ENCODE assay signal across 14 cellular contexts in the genomic region with DNA sequence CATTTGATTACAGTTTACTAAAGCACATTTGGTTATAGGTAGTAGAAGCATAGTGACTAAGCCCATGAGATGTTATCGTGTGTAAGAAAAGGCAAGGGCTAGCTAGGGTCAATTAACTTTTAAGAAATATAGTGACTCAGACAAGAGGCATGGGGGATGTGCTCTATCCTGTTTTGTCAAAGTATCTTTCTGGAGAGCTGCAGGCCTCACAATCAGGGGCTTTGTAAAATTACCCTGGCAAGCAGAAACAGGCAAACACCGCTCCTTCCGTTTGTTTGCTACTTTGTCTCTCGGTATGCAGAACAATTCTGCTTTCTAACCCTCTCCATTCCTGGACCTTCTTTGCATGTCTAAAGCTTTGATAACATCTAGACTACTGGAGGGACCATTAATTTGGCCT. TPM values are rescaled to one million over a fixed set of nuclear protein-coding genes. Genes with fewer than 3 reads are reported as not detected.
DNase-seq lines count a peak whose midpoint lies in the region; FAIRE-seq and TF ChIP-seq lines count a peak whose summit lies in the region.
"Had no signal": no experiment of that assay in that cellular context is flagged by ENCODE, and none has a peak within 500 bp of the region (broad histone marks: within the 10 kb centered on the region; RNA-seq: fewer than 3 reads in every experiment).

No MANE protein-coding gene starts in this region.

- 96% methylated on average over 4 of the region's 4 CpGs for WGBS in thymus
- 86 to 90% (median 89%) methylated on average over 4 of the region's 4 CpGs for WGBS in small intestine, 3 donors

- DNase-seq in SIG-M5 treated with dmso at 0.1 percent for 504 hours (lab: John Stamatoyannopoulos, UW; ENCODE audit: unreplicated experiment): peak; percentile 2
- no peak for DNase-seq in SIG-M5 (lab: John Stamatoyannopoulos, UW)
- peak; percentile 72 for DNase-seq in brain microvascular endothelial cell
- peak; percentile 71 for DNase-seq in iris pigment epithelial cell (ENCODE audit: low read depth)
- no peak for DNase-seq in activated CD4-positive, alpha-beta T cell treated with anti-CD3 and anti-CD28 coated beads for 4 hours
- no peak for DNase-seq in small intestine
- no peak for DNase-seq in DMS153 treated with DMSO at 0.1 percent for 48 hours (lab: John Stamatoyannopoulos, UW; ENCODE audit: unreplicated experiment)
- DNase-seq: activated T-cell treated with anti-CD3 and anti-CD28 coated beads, Interleukin-2, amount 50 U/mL, for 48 hours; naive B cell; NCI-H774; T-helper 9 cell had no signal

- in situ Hi-C loops in brain microvascular endothelial cell (cut with HindIII; ENCODE audit: low pct_ligation_motif_present, low sequenced_read_pairs): no loop called here

- FAIRE-seq in small intestine (lab: Jason Lieb, UNC): no peak

- TF ChIP-seq CTCF in brain microvascular endothelial cell (IDR thresholded peaks at IDR 0.05; ENCODE audit: low read depth, low read length, missing control alignments): no peak

- H3K27me3 ChIP-seq in brain microvascular endothelial cell (replicated peaks): no peaks in the 10 kb centered on the region
- no peaks in the 10 kb centered on the region for H3K27me3 ChIP-seq in thymus (ENCODE audit: control insufficient read depth, insufficient read depth)
- H3K27me3 ChIP-seq in small intestine (ENCODE audit: control insufficient read depth in 2 of 2, insufficient read depth in 2 of 2, low read length in 2 of 2): no peaks in the 10 kb centered on the region
- H3K27me3 ChIP-seq: stomach had no signal

- H3K4me3 ChIP-seq in brain microvascular endothelial cell (ENCODE audit: low read depth, low read length): no peak overlapping the region
- H3K4me3 ChIP-seq in thymus (ENCODE audit: low read length): no peak overlapping the region
- H3K4me3 ChIP-seq in small intestine (ENCODE audit: low read depth in 1 of 2, low read length in 2 of 2): no peak overlapping the region

- peak overlapping the region; percentile 96 for H3K27ac ChIP-seq in brain microvascular endothelial cell
- H3K27ac ChIP-seq in thymus (ENCODE audit: low read depth): peak overlapping the region; percentile 42
- no peak overlapping the region for H3K27ac ChIP-seq in small intestine (ENCODE audit: low read depth in 1 of 2, low read length in 1 of 2)
- H3K27ac ChIP-seq: 22Rv1, stomach had no signal

- H3K4me1 ChIP-seq in thymus (ENCODE audit: control insufficient read depth, insufficient read depth, low read length) (no peaks in the 10 kb centered on the region), small intestine (ENCODE audit: control insufficient read depth in 2 of 2, insufficient read depth in 1 of 2, low read depth in 1 of 2, low read length in 1 of 2) (no peaks in the 10 kb centered on the region)

- H3K36me3 ChIP-seq in brain microvascular endothelial cell (replicated peaks) (no peaks in the 10 kb centered on the region), thymus (ENCODE audit: control insufficient read depth, insufficient read depth) (no peaks in the 10 kb centered on the region), small intestine (ENCODE audit: control insufficient read depth in 2 of 2, insufficient read depth in 2 of 2, low read length in 2 of 2) (no peaks in the 10 kb centered on the region)
- H3K36me3 ChIP-seq: stomach had no signal

- no peaks in the 10 kb centered on the region for H3K9me3 ChIP-seq in thymus (ENCODE audit: control insufficient read depth)
- no peaks in the 10 kb centered on the region for H3K9me3 ChIP-seq in small intestine (ENCODE audit: control insufficient read depth, low read depth)
- H3K9me3 ChIP-seq: stomach had no signal

RNA-seq across cellular contexts. Expression of gene ZNF697, which starts 26.0 kb away (rescaled TPM):
- polyA plus RNA-seq in thymus (1.2 TPM), small intestine (1 to 10 TPM; 1.3 to 1.6 (median 1.5) TPM)

RNA-seq across cellular contexts. Expression of gene PHGDH, which starts 37.6 kb away (rescaled TPM):
- polyA plus RNA-seq in thymus (13.4 TPM), small intestine (10 to 100 TPM in 1 of 3 donors, 1 to 10 TPM in 2; 1.3 to 73.5 (median 4.9) TPM)

Comparison
In these comparisons a context has a peak if more than half of its experiments do, and no peak if none do; other contexts are left out.
1. DNase-seq: peak in SIG-M5 treated with dmso at 0.1 percent for 504 hours (single experiment), brain microvascular endothelial cell (single experiment) and iris pigment epithelial cell (single experiment); none in SIG-M5 (single experiment), activated CD4-positive, alpha-beta T cell treated with anti-CD3 and anti-CD28 coated beads for 4 hours (0 of 2), small intestine (single experiment) and DMS153 treated with DMSO at 0.1 percent for 48 hours (single experiment).
2. H3K27ac ChIP-seq: peak in brain microvascular endothelial cell (single experiment) and thymus (single experiment); none in small intestine (0 of 2).